In the genomic region with DNA sequence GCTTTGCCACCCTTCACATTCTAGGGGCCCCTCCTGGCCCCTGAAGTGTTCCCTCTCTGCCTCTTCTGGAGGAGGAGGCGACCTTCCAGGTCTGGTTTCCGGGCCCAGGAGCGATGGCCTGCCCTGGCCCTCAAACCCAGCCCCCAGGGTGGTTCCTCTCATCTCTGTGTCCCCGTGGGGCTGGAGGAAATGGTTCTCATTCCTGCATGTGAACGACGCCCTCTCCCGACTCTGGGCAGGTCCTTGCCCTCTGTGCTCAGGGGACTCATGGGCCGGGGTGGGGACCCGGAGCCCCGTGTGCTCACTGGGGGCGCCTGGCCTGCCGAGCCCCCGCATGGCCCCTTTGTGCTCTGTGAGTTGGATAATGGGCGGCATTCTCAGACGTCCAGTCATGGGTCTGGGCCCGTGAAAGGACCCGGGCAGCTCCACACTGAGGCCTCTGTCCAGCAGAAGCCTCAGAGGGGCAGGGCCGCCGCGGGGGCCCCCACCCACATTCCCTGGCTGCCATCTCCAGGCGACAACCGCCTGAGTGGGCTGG, we compare ENCODE assay signal across 1 cellular context.
TF ChIP-seq lines count a peak whose summit lies in the region.

No MANE protein-coding gene starts in this region.

TF ChIP-seq in HepG2, 621 proteins besides CTCF, POLR2A, EP300 and RAD21 (continued from another document and continues in another):
- TF ChIP-seq FOXP1 (IDR thresholded peaks at IDR 0.05) (no peak), FOXP1 (CRISPR knock-in tag; IDR thresholded peaks at IDR 0.05) (0 out of 2 replicates have a peak, but pooled peaks have one; percentile 18), ELF1 (CRISPR knock-in tag; IDR thresholded peaks at IDR 0.05) (peak; percentile 28; the same call in 1 of the 2 replicates), KDM3A (CRISPR knock-in tag; IDR thresholded peaks at IDR 0.05; ENCODE audit: low read depth) (peak; percentile 68; the same call in 1 of the 2 replicates), ZNF776 (CRISPR knock-in tag; IDR thresholded peaks at IDR 0.05) (0 out of 2 replicates have a peak, but pooled peaks have one; percentile 27), AGO1 (IDR thresholded peaks at IDR 0.05; ENCODE audit: low read depth, low read length, poor library complexity, severe bottlenecking) (peak; percentile 64), CCAR2 (optimal IDR thresholded peaks at IDR 0.05; ENCODE audit: low read depth, low read length) (no peak), AHR (CRISPR knock-in tag; IDR thresholded peaks at IDR 0.05) (0 out of 2 replicates have a peak, but pooled peaks have one; percentile 26), ZFP62 (CRISPR knock-in tag; IDR thresholded peaks at IDR 0.05) (no peak), BHLHE40 (IDR thresholded peaks at IDR 0.05; ENCODE audit: low read length) (no peak), TAF1 (CRISPR knock-in tag; IDR thresholded peaks at IDR 0.05) (0 out of 2 replicates have a peak, but pooled peaks have one; percentile 36), SKI (IDR thresholded peaks at IDR 0.05; ENCODE audit: partially characterized antibody) (peak; percentile 91), KDM2A (CRISPR knock-in tag; IDR thresholded peaks at IDR 0.05; ENCODE audit: borderline replicate concordance, low read depth) (peak; percentile 52; the same call in 1 of the 2 replicates), ZFP36L2 (CRISPR knock-in tag; IDR thresholded peaks at IDR 0.05) (no peak), ETV5 (CRISPR knock-in tag; IDR thresholded peaks at IDR 0.05; ENCODE audit: borderline replicate concordance) (peak; percentile 41; the same call in 1 of the 2 replicates), SNAI1 (CRISPR knock-in tag; IDR thresholded peaks at IDR 0.05; ENCODE audit: borderline replicate concordance) (peak; percentile 60), GABPB1 (CRISPR knock-in tag; IDR thresholded peaks at IDR 0.05) (peak; percentile 55; the same call in 1 of the 2 replicates), DPF2 (CRISPR knock-in tag; IDR thresholded peaks at IDR 0.05; ENCODE audit: borderline replicate concordance, low read depth) (0 out of 2 replicates have a peak, but pooled peaks have one; percentile 0), PHF21A (CRISPR knock-in tag; IDR thresholded peaks at IDR 0.05) (peak; percentile 10; the same call in 1 of the 2 replicates), HNF4G (IDR thresholded peaks at IDR 0.05; ENCODE audit: borderline replicate concordance, low read depth, low read length) (peak; percentile 7; the same call in 1 of the 2 replicates), HNF4G (CRISPR knock-in tag; IDR thresholded peaks at IDR 0.05; ENCODE audit: borderline replicate concordance, low read depth) (no peak), STAG1 (CRISPR knock-in tag; IDR thresholded peaks at IDR 0.05) (peak; percentile 66), ZNF556 (CRISPR knock-in tag; IDR thresholded peaks at IDR 0.05; ENCODE audit: borderline replicate concordance) (peak; percentile 20; the same call in 1 of the 2 replicates), SIX1 (CRISPR knock-in tag; IDR thresholded peaks at IDR 0.05; ENCODE audit: borderline replicate concordance) (0 out of 2 replicates have a peak, but pooled peaks have one; percentile 12), ZKSCAN1 (IDR thresholded peaks at IDR 0.05; ENCODE audit: low read length) (no peak), BORCS8-MEF2B (CRISPR knock-in tag; IDR thresholded peaks at IDR 0.05) (peak; percentile 22; the same call in 1 of the 2 replicates), ZBTB7B (CRISPR knock-in tag; IDR thresholded peaks at IDR 0.05) (peak; percentile 66; the same call in 1 of the 2 replicates), ZNF510 (CRISPR knock-in tag; IDR thresholded peaks at IDR 0.05; ENCODE audit: low read depth) (0 out of 2 replicates have a peak, but pooled peaks have one; percentile 20), DR1 (CRISPR knock-in tag; IDR thresholded peaks at IDR 0.05) (peak; percentile 39; the same call in 1 of the 2 replicates)
- TF ChIP-seq, protein P1, sequence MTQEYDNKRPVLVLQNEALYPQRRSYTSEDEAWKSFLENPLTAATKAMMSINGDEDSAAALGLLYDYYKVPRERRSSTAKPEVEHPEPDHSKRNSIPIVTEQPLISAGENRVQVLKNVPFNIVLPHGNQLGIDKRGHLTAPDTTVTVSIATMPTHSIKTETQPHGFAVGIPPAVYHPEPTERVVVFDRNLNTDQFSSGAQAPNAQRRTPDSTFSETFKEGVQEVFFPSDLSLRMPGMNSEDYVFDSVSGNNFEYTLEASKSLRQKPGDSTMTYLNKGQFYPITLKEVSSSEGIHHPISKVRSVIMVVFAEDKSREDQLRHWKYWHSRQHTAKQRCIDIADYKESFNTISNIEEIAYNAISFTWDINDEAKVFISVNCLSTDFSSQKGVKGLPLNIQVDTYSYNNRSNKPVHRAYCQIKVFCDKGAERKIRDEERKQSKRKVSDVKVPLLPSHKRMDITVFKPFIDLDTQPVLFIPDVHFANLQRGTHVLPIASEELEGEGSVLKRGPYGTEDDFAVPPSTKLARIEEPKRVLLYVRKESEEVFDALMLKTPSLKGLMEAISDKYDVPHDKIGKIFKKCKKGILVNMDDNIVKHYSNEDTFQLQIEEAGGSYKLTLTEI (CRISPR knock-in tag; conservative IDR thresholded peaks at IDR 0.05): no peak
- TF ChIP-seq, protein P2, sequence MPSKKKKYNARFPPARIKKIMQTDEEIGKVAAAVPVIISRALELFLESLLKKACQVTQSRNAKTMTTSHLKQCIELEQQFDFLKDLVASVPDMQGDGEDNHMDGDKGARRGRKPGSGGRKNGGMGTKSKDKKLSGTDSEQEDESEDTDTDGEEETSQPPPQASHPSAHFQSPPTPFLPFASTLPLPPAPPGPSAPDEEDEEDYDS (CRISPR knock-in tag; IDR thresholded peaks at IDR 0.05): peak; percentile 47; the same call in 1 of the 2 replicates
- TF ChIP-seq, protein P3, sequence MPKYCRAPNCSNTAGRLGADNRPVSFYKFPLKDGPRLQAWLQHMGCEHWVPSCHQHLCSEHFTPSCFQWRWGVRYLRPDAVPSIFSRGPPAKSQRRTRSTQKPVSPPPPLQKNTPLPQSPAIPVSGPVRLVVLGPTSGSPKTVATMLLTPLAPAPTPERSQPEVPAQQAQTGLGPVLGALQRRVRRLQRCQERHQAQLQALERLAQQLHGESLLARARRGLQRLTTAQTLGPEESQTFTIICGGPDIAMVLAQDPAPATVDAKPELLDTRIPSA (CRISPR knock-in tag; IDR thresholded peaks at IDR 0.05; ENCODE audit: borderline replicate concordance): no peak
- TF ChIP-seq, protein P4, sequence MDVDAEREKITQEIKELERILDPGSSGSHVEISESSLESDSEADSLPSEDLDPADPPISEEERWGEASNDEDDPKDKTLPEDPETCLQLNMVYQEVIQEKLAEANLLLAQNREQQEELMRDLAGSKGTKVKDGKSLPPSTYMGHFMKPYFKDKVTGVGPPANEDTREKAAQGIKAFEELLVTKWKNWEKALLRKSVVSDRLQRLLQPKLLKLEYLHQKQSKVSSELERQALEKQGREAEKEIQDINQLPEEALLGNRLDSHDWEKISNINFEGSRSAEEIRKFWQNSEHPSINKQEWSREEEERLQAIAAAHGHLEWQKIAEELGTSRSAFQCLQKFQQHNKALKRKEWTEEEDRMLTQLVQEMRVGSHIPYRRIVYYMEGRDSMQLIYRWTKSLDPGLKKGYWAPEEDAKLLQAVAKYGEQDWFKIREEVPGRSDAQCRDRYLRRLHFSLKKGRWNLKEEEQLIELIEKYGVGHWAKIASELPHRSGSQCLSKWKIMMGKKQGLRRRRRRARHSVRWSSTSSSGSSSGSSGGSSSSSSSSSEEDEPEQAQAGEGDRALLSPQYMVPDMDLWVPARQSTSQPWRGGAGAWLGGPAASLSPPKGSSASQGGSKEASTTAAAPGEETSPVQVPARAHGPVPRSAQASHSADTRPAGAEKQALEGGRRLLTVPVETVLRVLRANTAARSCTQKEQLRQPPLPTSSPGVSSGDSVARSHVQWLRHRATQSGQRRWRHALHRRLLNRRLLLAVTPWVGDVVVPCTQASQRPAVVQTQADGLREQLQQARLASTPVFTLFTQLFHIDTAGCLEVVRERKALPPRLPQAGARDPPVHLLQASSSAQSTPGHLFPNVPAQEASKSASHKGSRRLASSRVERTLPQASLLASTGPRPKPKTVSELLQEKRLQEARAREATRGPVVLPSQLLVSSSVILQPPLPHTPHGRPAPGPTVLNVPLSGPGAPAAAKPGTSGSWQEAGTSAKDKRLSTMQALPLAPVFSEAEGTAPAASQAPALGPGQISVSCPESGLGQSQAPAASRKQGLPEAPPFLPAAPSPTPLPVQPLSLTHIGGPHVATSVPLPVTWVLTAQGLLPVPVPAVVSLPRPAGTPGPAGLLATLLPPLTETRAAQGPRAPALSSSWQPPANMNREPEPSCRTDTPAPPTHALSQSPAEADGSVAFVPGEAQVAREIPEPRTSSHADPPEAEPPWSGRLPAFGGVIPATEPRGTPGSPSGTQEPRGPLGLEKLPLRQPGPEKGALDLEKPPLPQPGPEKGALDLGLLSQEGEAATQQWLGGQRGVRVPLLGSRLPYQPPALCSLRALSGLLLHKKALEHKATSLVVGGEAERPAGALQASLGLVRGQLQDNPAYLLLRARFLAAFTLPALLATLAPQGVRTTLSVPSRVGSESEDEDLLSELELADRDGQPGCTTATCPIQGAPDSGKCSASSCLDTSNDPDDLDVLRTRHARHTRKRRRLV (CRISPR knock-in tag; IDR thresholded peaks at IDR 0.05): no peak
- TF ChIP-seq, protein P5, sequence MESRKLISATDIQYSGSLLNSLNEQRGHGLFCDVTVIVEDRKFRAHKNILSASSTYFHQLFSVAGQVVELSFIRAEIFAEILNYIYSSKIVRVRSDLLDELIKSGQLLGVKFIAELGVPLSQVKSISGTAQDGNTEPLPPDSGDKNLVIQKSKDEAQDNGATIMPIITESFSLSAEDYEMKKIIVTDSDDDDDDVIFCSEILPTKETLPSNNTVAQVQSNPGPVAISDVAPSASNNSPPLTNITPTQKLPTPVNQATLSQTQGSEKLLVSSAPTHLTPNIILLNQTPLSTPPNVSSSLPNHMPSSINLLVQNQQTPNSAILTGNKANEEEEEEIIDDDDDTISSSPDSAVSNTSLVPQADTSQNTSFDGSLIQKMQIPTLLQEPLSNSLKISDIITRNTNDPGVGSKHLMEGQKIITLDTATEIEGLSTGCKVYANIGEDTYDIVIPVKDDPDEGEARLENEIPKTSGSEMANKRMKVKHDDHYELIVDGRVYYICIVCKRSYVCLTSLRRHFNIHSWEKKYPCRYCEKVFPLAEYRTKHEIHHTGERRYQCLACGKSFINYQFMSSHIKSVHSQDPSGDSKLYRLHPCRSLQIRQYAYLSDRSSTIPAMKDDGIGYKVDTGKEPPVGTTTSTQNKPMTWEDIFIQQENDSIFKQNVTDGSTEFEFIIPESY (CRISPR knock-in tag; IDR thresholded peaks at IDR 0.05): peak; percentile 8; the same call in 1 of the 2 replicates
- TF ChIP-seq, protein P6, sequence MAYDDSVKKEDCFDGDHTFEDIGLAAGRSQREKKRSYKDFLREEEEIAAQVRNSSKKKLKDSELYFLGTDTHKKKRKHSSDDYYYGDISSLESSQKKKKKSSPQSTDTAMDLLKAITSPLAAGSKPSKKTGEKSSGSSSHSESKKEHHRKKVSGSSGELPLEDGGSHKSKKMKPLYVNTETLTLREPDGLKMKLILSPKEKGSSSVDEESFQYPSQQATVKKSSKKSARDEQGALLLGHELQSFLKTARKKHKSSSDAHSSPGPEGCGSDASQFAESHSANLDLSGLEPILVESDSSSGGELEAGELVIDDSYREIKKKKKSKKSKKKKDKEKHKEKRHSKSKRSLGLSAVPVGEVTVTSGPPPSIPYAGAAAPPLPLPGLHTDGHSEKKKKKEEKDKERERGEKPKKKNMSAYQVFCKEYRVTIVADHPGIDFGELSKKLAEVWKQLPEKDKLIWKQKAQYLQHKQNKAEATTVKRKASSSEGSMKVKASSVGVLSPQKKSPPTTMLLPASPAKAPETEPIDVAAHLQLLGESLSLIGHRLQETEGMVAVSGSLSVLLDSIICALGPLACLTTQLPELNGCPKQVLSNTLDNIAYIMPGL (CRISPR knock-in tag; IDR thresholded peaks at IDR 0.05; ENCODE audit: borderline replicate concordance in 1 of 2, low read depth in 1 of 2): peak in 1 of 2 experiments; percentile 30; a peak in 1 of 4 replicates
- TF ChIP-seq, protein P7, sequence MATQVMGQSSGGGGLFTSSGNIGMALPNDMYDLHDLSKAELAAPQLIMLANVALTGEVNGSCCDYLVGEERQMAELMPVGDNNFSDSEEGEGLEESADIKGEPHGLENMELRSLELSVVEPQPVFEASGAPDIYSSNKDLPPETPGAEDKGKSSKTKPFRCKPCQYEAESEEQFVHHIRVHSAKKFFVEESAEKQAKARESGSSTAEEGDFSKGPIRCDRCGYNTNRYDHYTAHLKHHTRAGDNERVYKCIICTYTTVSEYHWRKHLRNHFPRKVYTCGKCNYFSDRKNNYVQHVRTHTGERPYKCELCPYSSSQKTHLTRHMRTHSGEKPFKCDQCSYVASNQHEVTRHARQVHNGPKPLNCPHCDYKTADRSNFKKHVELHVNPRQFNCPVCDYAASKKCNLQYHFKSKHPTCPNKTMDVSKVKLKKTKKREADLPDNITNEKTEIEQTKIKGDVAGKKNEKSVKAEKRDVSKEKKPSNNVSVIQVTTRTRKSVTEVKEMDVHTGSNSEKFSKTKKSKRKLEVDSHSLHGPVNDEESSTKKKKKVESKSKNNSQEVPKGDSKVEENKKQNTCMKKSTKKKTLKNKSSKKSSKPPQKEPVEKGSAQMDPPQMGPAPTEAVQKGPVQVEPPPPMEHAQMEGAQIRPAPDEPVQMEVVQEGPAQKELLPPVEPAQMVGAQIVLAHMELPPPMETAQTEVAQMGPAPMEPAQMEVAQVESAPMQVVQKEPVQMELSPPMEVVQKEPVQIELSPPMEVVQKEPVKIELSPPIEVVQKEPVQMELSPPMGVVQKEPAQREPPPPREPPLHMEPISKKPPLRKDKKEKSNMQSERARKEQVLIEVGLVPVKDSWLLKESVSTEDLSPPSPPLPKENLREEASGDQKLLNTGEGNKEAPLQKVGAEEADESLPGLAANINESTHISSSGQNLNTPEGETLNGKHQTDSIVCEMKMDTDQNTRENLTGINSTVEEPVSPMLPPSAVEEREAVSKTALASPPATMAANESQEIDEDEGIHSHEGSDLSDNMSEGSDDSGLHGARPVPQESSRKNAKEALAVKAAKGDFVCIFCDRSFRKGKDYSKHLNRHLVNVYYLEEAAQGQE (IDR thresholded peaks at IDR 0.05; ENCODE audit: borderline replicate concordance in 1 of 2, low read depth in 1 of 2, low read length in 2 of 2): peak in 1 of 2 experiments; percentile 69; a peak in 2 of 4 replicates
- TF ChIP-seq, protein P8, sequence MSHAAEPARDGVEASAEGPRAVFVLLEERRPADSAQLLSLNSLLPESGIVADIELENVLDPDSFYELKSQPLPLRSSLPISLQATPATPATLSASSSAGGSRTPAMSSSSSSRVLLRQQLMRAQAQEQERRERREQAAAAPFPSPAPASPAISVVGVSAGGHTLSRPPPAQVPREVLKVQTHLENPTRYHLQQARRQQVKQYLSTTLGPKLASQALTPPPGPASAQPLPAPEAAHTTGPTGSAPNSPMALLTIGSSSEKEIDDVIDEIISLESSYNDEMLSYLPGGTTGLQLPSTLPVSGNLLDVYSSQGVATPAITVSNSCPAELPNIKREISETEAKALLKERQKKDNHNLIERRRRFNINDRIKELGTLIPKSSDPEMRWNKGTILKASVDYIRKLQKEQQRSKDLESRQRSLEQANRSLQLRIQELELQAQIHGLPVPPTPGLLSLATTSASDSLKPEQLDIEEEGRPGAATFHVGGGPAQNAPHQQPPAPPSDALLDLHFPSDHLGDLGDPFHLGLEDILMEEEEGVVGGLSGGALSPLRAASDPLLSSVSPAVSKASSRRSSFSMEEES (CRISPR knock-in tag; IDR thresholded peaks at IDR 0.05): 0 out of 2 replicates have a peak, but pooled peaks have one; percentile 49
